Comparison of ENCODE assay signal across 14 cellular contexts in genomic region chr13:66635526-66635925, GRCh38.
DNase-seq lines count a peak whose midpoint lies in the region; ATAC-seq and TF ChIP-seq lines count a peak whose summit lies in the region.
"Had no signal": no experiment of that assay in that cellular context is flagged by ENCODE, and none has a peak within 500 bp of the region (broad histone marks: within the 10 kb centered on the region; RNA-seq: fewer than 3 reads in every experiment).

No MANE protein-coding gene starts in this region.

- H2AFZ ChIP-seq in PC-9 = no peak overlapping the region

- POLR2A ChIA-PET in PC-9 (lab: Charles Lee; ENCODE audit: unreplicated experiment) = no interaction called here

- H3K4me2 ChIP-seq in PC-9 = no peak overlapping the region
- H3K4me2 ChIP-seq: KMS-11 had no signal

- no peaks in the 10 kb centered on the region for H3F3A ChIP-seq in PC-9 (ENCODE audit: insufficient read depth, low read depth)

- no peak for TF ChIP-seq CTCF in PC-9 (conservative IDR thresholded peaks at IDR 0.05)

- no peaks in the 10 kb centered on the region for H3K79me2 ChIP-seq in PC-9 (ENCODE audit: low read depth)

- peak; percentile 33 for ATAC-seq in GM18861 (IDR thresholded peaks at IDR 0.05; ENCODE audit: unreplicated experiment)
- no peak for ATAC-seq in HG02610 (IDR thresholded peaks at IDR 0.05; ENCODE audit: unreplicated experiment)
- no peak for ATAC-seq in activated CD4-positive, CD25-positive, alpha-beta regulatory T cell treated with anti-CD3 and anti-CD28 coated beads, Interleukin-2, amount 50 U/mL, for 24 hours

- no peaks in the 10 kb centered on the region for H4K20me1 ChIP-seq in PC-9 (ENCODE audit: insufficient read depth)

- no peak overlapping the region for H3K4me3 ChIP-seq in PC-9

- H3K36me3 ChIP-seq in PC-9 (ENCODE audit: low read depth) = no peaks in the 10 kb centered on the region
- H3K36me3 ChIP-seq: neutrophil had no signal

- H3K9me2 ChIP-seq in PC-9 (ENCODE audit: insufficient read depth) = no peaks in the 10 kb centered on the region

- H3K27me3 ChIP-seq in PC-9 (ENCODE audit: insufficient read depth, low read depth) = no peaks in the 10 kb centered on the region
- H3K27me3 ChIP-seq: neutrophil had no signal

- intact Hi-C loops in PC-9 (cut with micrococcal nuclease; ENCODE audit: unreplicated experiment) = no loop called here

- BruUV-seq in PC-9 (replicated peaks; lab: Mats Ljungman, UMichigan) = no TSS peak

- H3K4me1 ChIP-seq in PC-9 (replicated peaks; ENCODE audit: insufficient read depth) = no peaks in the 10 kb centered on the region

- CTCF ChIA-PET in PC-9 (lab: Charles Lee) = no interaction called here

- H3K27ac ChIP-seq in PC-9 (no peak overlapping the region), epithelial cell of prostate (peak overlapping the region; percentile 44)
- H3K27ac ChIP-seq: KMS-11, neutrophil had no signal

- DNase-seq in PC-9 (peak; percentile 0 to 51), epithelial cell of prostate (ENCODE audit: low read depth, low spot score) (peak; percentile 60), renal cortical epithelial cell (ENCODE audit: low read depth) (peak; percentile 100), activated T-cell treated with anti-CD3 and anti-CD28 coated beads for 4 hours (no peak)
- DNase-seq in stimulated activated CD8-positive, alpha-beta memory T cell treated with anti-CD3 and anti-CD28 coated beads, Interleukin-4, amount 100 ng/mL, for 48 hours = no peak
- DNase-seq: activated CD4-positive, CD25-positive, alpha-beta regulatory T cell treated with anti-CD3 and anti-CD28 coated beads, Interleukin-2, amount 50 U/mL, for 72 hours; DMS53; NCI-H2171 treated with DMSO at 0.1 percent for 48 hours; stimulated activated CD4-positive, alpha-beta T cell treated with anti-CD3 and anti-CD28 coated beads, Interleukin-2, amount 100 ng/mL, for 48 hours had no signal

- no peaks in the 10 kb centered on the region for H3K9me3 ChIP-seq in PC-9 (ENCODE audit: insufficient read depth, low read depth)
- H3K9me3 ChIP-seq: neutrophil had no signal

Comparison
In these comparisons a context has a peak if more than half of its experiments do, and no peak if none do; other contexts are left out.
1. DNase-seq: peak in PC-9 (2 of 2), epithelial cell of prostate (single experiment) and renal cortical epithelial cell (single experiment); none in activated T-cell treated with anti-CD3 and anti-CD28 coated beads for 4 hours (single experiment) and stimulated activated CD8-positive, alpha-beta memory T cell treated with anti-CD3 and anti-CD28 coated beads, Interleukin-4, amount 100 ng/mL, for 48 hours (single experiment).